Comparison of ENCODE assay signal across 1 cellular context in genomic region chr20:2146080-2146867, GRCh38.
TF ChIP-seq lines count a peak whose summit lies in the region.

No MANE protein-coding gene starts in this region.

TF ChIP-seq in HepG2, 621 proteins besides CTCF, POLR2A, EP300 and RAD21:
- TF ChIP-seq ZNF761 (CRISPR knock-in tag; conservative IDR thresholded peaks at IDR 0.05) (no peak), AGO2 (optimal IDR thresholded peaks at IDR 0.05; ENCODE audit: low read depth, low read length) (peak; percentile 27), ZNF724P (CRISPR knock-in tag; IDR thresholded peaks at IDR 0.05; ENCODE audit: borderline replicate concordance) (0 out of 2 replicates have a peak, but pooled peaks have one; percentile 30), ZBTB14 (CRISPR knock-in tag; IDR thresholded peaks at IDR 0.05) (no peak)
TF ChIP-seq in HepG2: peak in this region for 2.
